Comparison of ENCODE assay signal across 1 cellular context in genomic region chr4:123643691-123644090, GRCh38.
TF ChIP-seq lines count a peak whose summit lies in the region.

No MANE protein-coding gene starts in this region.

TF ChIP-seq in GM23338, 12 proteins besides CTCF, POLR2A, EP300 and RAD21 (continued from another document):
- TF ChIP-seq ZNF462 (CRISPR knock-in tag; IDR thresholded peaks at IDR 0.05) (no peak), EZH2phosphoT487 (IDR thresholded peaks at IDR 0.05; ENCODE audit: unreplicated experiment) (no peak), POLR2AphosphoS5 (IDR thresholded peaks at IDR 0.05; ENCODE audit: low read depth) (no peak), ETS1 (IDR thresholded peaks at IDR 0.05) (no peak), NANOG (IDR thresholded peaks at IDR 0.05; ENCODE audit: borderline replicate concordance) (no peak), STAT1 (IDR thresholded peaks at IDR 0.05; ENCODE audit: unreplicated experiment) (no peak), ZNF114 (CRISPR knock-in tag; IDR thresholded peaks at IDR 0.05) (no peak)
